8 cellular contexts compared by ENCODE assay signal in genomic region chr5:134467231-134467630, GRCh38. TPM values are rescaled to one million over a fixed set of nuclear protein-coding genes. Genes with fewer than 3 reads are reported as not detected.
DNase-seq lines count a peak whose midpoint lies in the region; ATAC-seq and TF ChIP-seq lines count a peak whose summit lies in the region.

No MANE protein-coding gene starts in this region.

- no peak overlapping the region; the same call in 1 of the 2 replicates for H4K5ac ChIP-seq in IMR-90 (ENCODE audit: low read depth, low read length)

- no peak overlapping the region for H3K4me2 ChIP-seq in IMR-90 (ENCODE audit: low read depth, low read length)
- peak overlapping the region; percentile 75 for H3K4me2 ChIP-seq in osteoblast (ENCODE audit: insufficient read depth, low read length)

- H3K4ac ChIP-seq in IMR-90 (ENCODE audit: low read depth, low read length): peak overlapping the region; percentile 91; the same call in 1 of the 2 replicates

- BruUV-seq in IMR-90 (replicated peaks; lab: Mats Ljungman, UMichigan): no TSS peak

- H3K9me1 ChIP-seq in IMR-90 (ENCODE audit: insufficient read depth, low read length): peaks cover 11% of the 10 kb centered on the region; the same call in 1 of the 2 replicates

- no peak for TF ChIP-seq RAD21 in IMR-90 (IDR thresholded peaks at IDR 0.05; ENCODE audit: low read length)

- H3K23ac ChIP-seq in IMR-90 (ENCODE audit: low read depth, low read length): no peak overlapping the region

- no peak overlapping the region for H3K9ac ChIP-seq in IMR-90 (ENCODE audit: low read depth, low read length)

- peak overlapping the region; percentile 90; the same call in 1 of the 2 replicates for H2BK120ac ChIP-seq in IMR-90 (ENCODE audit: low read depth, low read length)

- POLR2A ChIA-PET in AG04450 (lab: Yijun Ruan, JAX) (interaction anchor here (1.5 to 2.1 kb wide), 3 partner anchors 31 to 290 kb away, joined by 4 to 13 read pairs (median 7); partner anchors contain the start of genes CDKN2AIPNL and SKP1), IMR-90 (lab: Charles Lee; ENCODE audit: unreplicated experiment) (interaction anchor here (0.6 kb wide), 2 partner anchors 35 to 118 kb away, joined by 3 to 4 read pairs; no protein-coding TSS in a partner anchor)

- intact Hi-C loops in IMR-90 (cut with micrococcal nuclease): loop anchor here (2.0 kb wide), 2 partner anchors 28 to 46 kb away; no protein-coding TSS in a partner anchor

- H3K79me1 ChIP-seq in IMR-90 (ENCODE audit: low read depth in 1 of 2, low read length in 2 of 2): peaks cover 0 to 3% of the 10 kb centered on the region in 2 experiments; a peak in 1 of 4 replicates

- H3K14ac ChIP-seq in IMR-90 (replicated peaks; ENCODE audit: low read depth, low read length): peak overlapping the region; percentile 83

- TF ChIP-seq POLR2A in IMR-90 (IDR thresholded peaks at IDR 0.05; ENCODE audit: low read depth, low read length): no peak

- H3K27me3 ChIP-seq in AG04450 (ENCODE audit: control insufficient read depth, insufficient read depth, low read length) (no peaks in the 10 kb centered on the region), IMR-90 (ENCODE audit: control insufficient read depth, insufficient read depth, low read length) (no peaks in the 10 kb centered on the region), esophagus (ENCODE audit: control insufficient read depth in 1 of 2, insufficient read depth in 2 of 2, low read length in 2 of 2) (no peaks in the 10 kb centered on the region), osteoblast (ENCODE audit: insufficient read depth, low read length) (no peaks in the 10 kb centered on the region)

- H3K4me1 ChIP-seq in IMR-90 (ENCODE audit: control insufficient read depth, insufficient read depth, low read length): peaks cover 10% of the 10 kb centered on the region
- peaks cover 5 to 11% of the 10 kb centered on the region in 2 donors for H3K4me1 ChIP-seq in esophagus (ENCODE audit: control insufficient read depth in 2 of 2, insufficient read depth in 2 of 2, low read length in 1 of 2)
- peaks cover 25% of the 10 kb centered on the region for H3K4me1 ChIP-seq in osteoblast (ENCODE audit: insufficient read depth, low read length)

- no peak for TF ChIP-seq CTCF in AG04450 (IDR thresholded peaks at IDR 0.05; ENCODE audit: low read depth, low read length)
- TF ChIP-seq CTCF in IMR-90 (conservative IDR thresholded peaks at IDR 0.05; ENCODE audit: low read depth, low read length): no peak
- no peak for TF ChIP-seq CTCF in osteoblast (IDR thresholded peaks at IDR 0.05; ENCODE audit: extremely low read depth, low read depth, low read length)

- H2AK5ac ChIP-seq in IMR-90 (ENCODE audit: low read depth, low read length): peak overlapping the region; percentile 83

- in situ Hi-C loops in IMR-90 (cut with MboI; ENCODE audit: low sequenced_read_pairs): no loop called here

- dilution Hi-C loops in IMR-90 (cut with HindIII; ENCODE audit: low sequenced_read_pairs, unreplicated experiment): no loop called here

- ATAC-seq in IMR-90 (ENCODE audit: low read depth) (no peak), HG02623 (IDR thresholded peaks at IDR 0.05; ENCODE audit: unreplicated experiment) (no peak), left lobe of liver (no peak)

- H3K36me3 ChIP-seq in IMR-90 (ENCODE audit: control insufficient read depth, insufficient read depth, low read length) (no peaks in the 10 kb centered on the region), esophagus (ENCODE audit: control insufficient read depth in 2 of 2, insufficient read depth in 2 of 2, low read length in 1 of 2) (no peaks in the 10 kb centered on the region), osteoblast (ENCODE audit: insufficient read depth, low read length) (no peaks in the 10 kb centered on the region)

- peak overlapping the region in 1 of 2 experiments; percentile 94; a peak in 3 of 4 replicates for H4K8ac ChIP-seq in IMR-90 (ENCODE audit: low read depth in 2 of 2, low read length in 2 of 2)

- H2BK15ac ChIP-seq in IMR-90 (ENCODE audit: low read depth, low read length): 0 out of 3 replicates have a peak overlapping the region, but pooled peaks have one; percentile 21

- H2AK9ac ChIP-seq in IMR-90 (replicated peaks; ENCODE audit: low read depth, low read length, poor library complexity): peak overlapping the region; percentile 84

- H3K56ac ChIP-seq in IMR-90 (ENCODE audit: extremely low read depth, insufficient read depth, low read length): no peak overlapping the region

- CTCF ChIA-PET in AG04450 (lab: Charles Lee): interaction anchor here (0.6 to 2.6 kb wide), 6 partner anchors 56 to 135 kb away, joined by 3 to 12 read pairs (median 6); partner anchors contain the start of gene CDKN2AIPNL
- CTCF ChIA-PET in IMR-90 (lab: Yijun Ruan, JAX): interaction anchor here (0.9 kb wide), 1 partner anchor 60 kb away, joined by 4 read pairs; no protein-coding TSS in a partner anchor

- H3K27ac ChIP-seq in AG04450 (ENCODE audit: low read depth, low read length) (peak overlapping the region; percentile 94), IMR-90 (ENCODE audit: insufficient read depth, low read length) (peak overlapping the region; percentile 96; the same call in 1 of the 2 replicates), esophagus (ENCODE audit: low read depth in 2 of 2, low read length in 1 of 2) (peak overlapping the region; percentile 78 to 98), osteoblast (ENCODE audit: low read depth, low read length) (peak overlapping the region; percentile 72)

- H4K91ac ChIP-seq in IMR-90 (ENCODE audit: insufficient read depth, low read depth, low read length): no peak overlapping the region

- peak overlapping the region; percentile 29 for H2BK5ac ChIP-seq in IMR-90 (ENCODE audit: low read depth, low read length, poor library complexity, severe bottlenecking)

- no peak overlapping the region for H3K18ac ChIP-seq in IMR-90 (ENCODE audit: low read depth, low read length)

- H3K4me3 ChIP-seq in AG04450 (ENCODE audit: low read depth, low read length) (no peak overlapping the region), IMR-90 (ENCODE audit: insufficient read depth, low read depth, low read length) (no peak overlapping the region), esophagus (ENCODE audit: low read depth in 1 of 2, low read length in 2 of 2) (no peak overlapping the region), osteoblast (ENCODE audit: insufficient read depth, low read length) (no peak overlapping the region)

- H3K9me3 ChIP-seq in AG04450 (ENCODE audit: control insufficient read depth, insufficient read depth, low read length): no peaks in the 10 kb centered on the region
- H3K9me3 ChIP-seq in IMR-90 (ENCODE audit: control insufficient read depth, insufficient read depth, low read length): no peaks in the 10 kb centered on the region
- no peaks in the 10 kb centered on the region for H3K9me3 ChIP-seq in esophagus (ENCODE audit: control insufficient read depth in 2 of 2, insufficient read depth in 1 of 2, low read depth in 1 of 2, low read length in 1 of 2)
- no peaks in the 10 kb centered on the region for H3K9me3 ChIP-seq in osteoblast (ENCODE audit: low read depth, low read length)

- H2AFZ ChIP-seq in IMR-90 (replicated peaks; ENCODE audit: low read length, poor library complexity): peak overlapping the region; percentile 93
- H2AFZ ChIP-seq in osteoblast (ENCODE audit: low read length): peak overlapping the region; percentile 82

- no peaks in the 10 kb centered on the region for H3K79me2 ChIP-seq in osteoblast (ENCODE audit: insufficient read depth, low read length)

- DNase-seq in AG04450 (ENCODE audit: low read depth, low spot score): no peak
- no peak for DNase-seq in IMR-90
- DNase-seq in osteoblast (ENCODE audit: insufficient read length, low spot score, missing footprints): no peak
- no peak for DNase-seq in DMS114 treated with DMSO at 0.1 percent for 48 hours (lab: John Stamatoyannopoulos, UW; ENCODE audit: unreplicated experiment)
- DNase-seq in left lobe of liver (ENCODE audit: low spot score): no peak
- DNase-seq in stimulated activated naive CD4-positive, alpha-beta T cell (lab: John Stamatoyannopoulos, UW): no peak

- no peaks in the 10 kb centered on the region for H4K20me1 ChIP-seq in IMR-90 (ENCODE audit: insufficient read depth, low read length)
- H4K20me1 ChIP-seq in osteoblast (ENCODE audit: insufficient read depth, low read length): no peaks in the 10 kb centered on the region

- no CpG with 5 or more reads among the region's 6 CpGs for WGBS in IMR-90 (ENCODE audit: extremely low coverage in 2 of 2, insufficient read length in 1 of 2), 2 experiments
- WGBS in esophagus, 2 donors: 85 to 88% methylated on average over 6 of the region's 6 CpGs

- no peak overlapping the region for H2BK20ac ChIP-seq in IMR-90 (ENCODE audit: low read depth, low read length)

TF ChIP-seq in IMR-90, 13 proteins besides CTCF, POLR2A, EP300 and RAD21:
- TF ChIP-seq RFX5 (IDR thresholded peaks at IDR 0.05; ENCODE audit: low read depth, low read length) (no peak), USF2 (IDR thresholded peaks at IDR 0.05; ENCODE audit: low read depth, low read length) (no peak)

RNA-seq across cellular contexts. Expression of gene CDKN2AIPNL, which starts 55.5 kb away (rescaled TPM):
- 16.7 and 20.8 TPM in 2 replicates for polyA plus RNA-seq in AG04450 (2011; rRNA removed)
- 4.8 and 6.7 TPM in 2 replicates for polyA minus RNA-seq in AG04450 (2011; rRNA and poly(A)+ RNA removed)
- 18.1 and 27.5 TPM in 2 replicates for total RNA-seq in IMR-90 (2012; rRNA removed)
- polyA plus RNA-seq in IMR-90 (2012; rRNA removed): 11.1 and 14.0 TPM in 2 replicates
- 10.8 and 11.5 TPM in 2 replicates for polyA plus RNA-seq in IMR-90 (2012; cell fraction: cytosol; rRNA removed)
- 2.3 and 5.1 TPM in 2 replicates for polyA plus RNA-seq in IMR-90 (2012; cell fraction: nucleus; rRNA removed; ENCODE audit: low replicate concordance)
- polyA plus RNA-seq in esophagus: 10 to 100 TPM; 13.7 to 34.6 TPM
- 17.4 and 20.3 TPM in 2 replicates for total RNA-seq in osteoblast
- 9.9 TPM for total RNA-seq in left lobe of liver

RNA-seq across cellular contexts. Expression of gene JADE2, which starts 58.2 kb away (rescaled TPM):
- polyA plus RNA-seq in AG04450 (2011; rRNA removed) (12.4 and 13.2 TPM in 2 replicates), IMR-90 (2012; rRNA removed) (13.3 and 16.7 TPM in 2 replicates), esophagus (1 to 10 TPM; 3.8 to 4.1 TPM)
- polyA minus RNA-seq in AG04450 (2011; rRNA and poly(A)+ RNA removed): 31.0 and 32.7 TPM in 2 replicates
- total RNA-seq in IMR-90 (2012; rRNA removed) (13.9 and 14.9 TPM in 2 replicates), osteoblast (22.7 and 26.8 TPM in 2 replicates), left lobe of liver (14.2 TPM)
- 10.0 and 16.8 TPM in 2 replicates for polyA plus RNA-seq in IMR-90 (2012; cell fraction: cytosol; rRNA removed)
- 19.0 and 26.8 TPM in 2 replicates for polyA plus RNA-seq in IMR-90 (2012; cell fraction: nucleus; rRNA removed; ENCODE audit: low replicate concordance)
